In the genomic region with DNA sequence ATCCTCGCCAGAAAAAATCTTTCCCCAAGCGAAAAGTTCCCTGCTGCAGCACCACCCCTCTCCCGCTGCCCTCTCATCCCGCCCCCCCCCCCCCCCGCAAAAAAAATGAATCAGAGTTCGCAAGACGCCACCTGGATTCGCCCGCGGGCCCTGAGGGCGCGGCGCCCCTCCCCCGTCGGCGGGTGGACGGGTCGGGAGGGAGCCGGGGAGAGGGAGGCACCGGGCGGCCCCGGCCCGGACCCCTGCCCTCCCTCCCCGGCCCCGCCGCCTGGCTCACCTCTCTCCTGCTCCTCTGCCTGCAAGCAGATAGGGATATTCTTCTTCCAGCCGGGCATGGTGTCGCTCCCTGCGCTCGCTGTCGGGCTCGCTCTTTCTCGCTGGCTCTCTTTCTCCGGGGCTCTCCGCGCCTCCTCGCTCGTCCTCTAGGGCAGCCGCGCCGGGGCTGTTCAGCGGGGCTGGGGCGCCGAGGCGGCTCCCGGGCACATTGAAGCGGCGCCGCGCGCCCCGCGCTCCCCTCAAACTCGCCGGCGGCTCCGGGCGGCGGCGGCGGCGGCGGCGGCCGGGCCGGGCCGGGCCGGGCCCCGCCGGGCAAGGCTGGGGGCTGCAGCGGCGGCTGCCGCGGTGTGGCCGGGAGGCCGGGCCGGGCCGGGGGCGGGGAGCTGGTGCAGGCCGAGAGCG, we compare ENCODE assay signal across 8 cellular contexts.
DNase-seq lines count a peak whose midpoint lies in the region; ATAC-seq and TF ChIP-seq lines count a peak whose summit lies in the region.

No MANE protein-coding gene starts in this region.

- peaks cover 6% of the 10 kb centered on the region; the same call in 1 of the 2 replicates for H3F3A ChIP-seq in GM23338 (replicated peaks; ENCODE audit: low read depth)

- peaks cover 5% of the 10 kb centered on the region; the same call in 1 of the 2 replicates for H4K20me1 ChIP-seq in GM23338 (replicated peaks; ENCODE audit: insufficient read depth)

- H3K36me3 Mint-ChIP-seq in GM23338 (ENCODE audit: low read depth) = no peaks in the 10 kb centered on the region

- H3K9me3 ChIP-seq in WERI-Rb-1 (ENCODE audit: severe bottlenecking) (no peaks in the 10 kb centered on the region), lower lobe of right lung (no peaks in the 10 kb centered on the region)

- H3K4me1 ChIP-seq in GM23338 (ENCODE audit: insufficient read depth) = peaks cover 19% of the 10 kb centered on the region
- H3K4me1 ChIP-seq in lower lobe of right lung = peaks cover 9% of the 10 kb centered on the region

- POLR2A ChIA-PET in GM10248 (lab: Yijun Ruan, JAX) = no interaction called here

- H3K4me3 Mint-ChIP-seq in GM23338 = peak overlapping the region; percentile 96

- ATAC-seq in GM23338 = peak; percentile 57
- ATAC-seq in lower lobe of right lung = peak; percentile 63 to 71
- peak; percentile 47 for ATAC-seq in stimulated activated naive CD8-positive, alpha-beta T cell treated with anti-CD3 and anti-CD28 coated beads, Interleukin-15, Interleukin-2, amounts not matched to agents 100 U/mL and 50 U/mL, for 24 hours

- H2AFZ ChIP-seq in GM23338 = no peak overlapping the region

- H3K9me3 Mint-ChIP-seq in GM23338 = no peaks in the 10 kb centered on the region; the same call in 2 of the 3 replicates

- H3K27me3 ChIP-seq in GM23338 (ENCODE audit: insufficient read depth) = peaks cover 33% of the 10 kb centered on the region
- H3K27me3 ChIP-seq in WERI-Rb-1 (ENCODE audit: insufficient read depth, low read depth, severe bottlenecking) = no peaks in the 10 kb centered on the region
- H3K27me3 ChIP-seq in lower lobe of right lung (ENCODE audit: low read depth) = peaks cover 27% of the 10 kb centered on the region

- intact Hi-C loops in lower lobe of right lung (cut with DNase I) = no loop called here

- TF ChIP-seq CTCF in GM10248 (IDR thresholded peaks at IDR 0.05; ENCODE audit: control extremely low read depth, extremely low read depth, low read depth, missing control alignments) (no peak), GM23338 (conservative IDR thresholded peaks at IDR 0.05; ENCODE audit: low read depth in 2 of 2) (no peak), WERI-Rb-1 (IDR thresholded peaks at IDR 0.05; ENCODE audit: low read depth, low read length) (no peak), lower lobe of right lung (IDR thresholded peaks at IDR 0.05) (no peak)

- peaks cover 21% of the 10 kb centered on the region for H3K4me1 Mint-ChIP-seq in GM23338

- peak overlapping the region; percentile 86 for H3K4me3 ChIP-seq in GM23338
- peak overlapping the region; percentile 60 for H3K4me3 ChIP-seq in WERI-Rb-1 (ENCODE audit: low read depth, low read length)
- peak overlapping the region; percentile 62 for H3K4me3 ChIP-seq in lower lobe of right lung

- H3K27ac ChIP-seq in GM23338 (ENCODE audit: low read depth) (no peak overlapping the region), WERI-Rb-1 (peak overlapping the region; percentile 78), lower lobe of right lung (no peak overlapping the region)

- H3K79me2 ChIP-seq in GM23338 (replicated peaks; ENCODE audit: insufficient read depth) = peaks cover 37% of the 10 kb centered on the region

- peaks cover 14% of the 10 kb centered on the region for H3K27me3 Mint-ChIP-seq in GM23338 (ENCODE audit: insufficient read depth, low read depth, poor library complexity)

- DNase-seq in GM10248 (ENCODE audit: extremely low spot score) (peak; percentile 40), GM23338 (ENCODE audit: low spot score) (peak; percentile 74), M059J (ENCODE audit: low read depth) (peak; percentile 56), WERI-Rb-1 (peak; percentile 54), dedifferentiated amniotic fluid mesenchymal stem cell (ENCODE audit: extremely low spot score) (peak; percentile 34), lower lobe of right lung (peak; percentile 49), GF-D8 (lab: John Stamatoyannopoulos, UW) (no peak)
- DNase-seq in stimulated activated naive CD8-positive, alpha-beta T cell treated with anti-CD3 and anti-CD28 coated beads, Interleukin-15, Interleukin-2, amounts not matched to agents 100 U/mL and 50 U/mL, for 24 hours = peak; percentile 50

- H3K36me3 ChIP-seq in GM23338 (ENCODE audit: insufficient read depth) (no peaks in the 10 kb centered on the region), WERI-Rb-1 (no peaks in the 10 kb centered on the region), lower lobe of right lung (no peaks in the 10 kb centered on the region)

- H3K27ac Mint-ChIP-seq in GM23338 = no peak overlapping the region

- peak overlapping the region; percentile 97 for H3K4me2 ChIP-seq in GM23338

- no peaks in the 10 kb centered on the region for H3K9me2 ChIP-seq in GM23338 (ENCODE audit: insufficient read depth)

- CTCF ChIA-PET in GM10248 (lab: Yijun Ruan, JAX) = no interaction called here

TF ChIP-seq in GM23338, 12 proteins besides CTCF, POLR2A, EP300 and RAD21:
- TF ChIP-seq STAT1 (IDR thresholded peaks at IDR 0.05; ENCODE audit: unreplicated experiment) (no peak), ZNF114 (CRISPR knock-in tag; IDR thresholded peaks at IDR 0.05) (no peak), POLR2AphosphoS5 (IDR thresholded peaks at IDR 0.05; ENCODE audit: low read depth) (peak; percentile 7; the same call in 1 of the 2 replicates)
